1 cellular context compared by ENCODE assay signal in the genomic region with DNA sequence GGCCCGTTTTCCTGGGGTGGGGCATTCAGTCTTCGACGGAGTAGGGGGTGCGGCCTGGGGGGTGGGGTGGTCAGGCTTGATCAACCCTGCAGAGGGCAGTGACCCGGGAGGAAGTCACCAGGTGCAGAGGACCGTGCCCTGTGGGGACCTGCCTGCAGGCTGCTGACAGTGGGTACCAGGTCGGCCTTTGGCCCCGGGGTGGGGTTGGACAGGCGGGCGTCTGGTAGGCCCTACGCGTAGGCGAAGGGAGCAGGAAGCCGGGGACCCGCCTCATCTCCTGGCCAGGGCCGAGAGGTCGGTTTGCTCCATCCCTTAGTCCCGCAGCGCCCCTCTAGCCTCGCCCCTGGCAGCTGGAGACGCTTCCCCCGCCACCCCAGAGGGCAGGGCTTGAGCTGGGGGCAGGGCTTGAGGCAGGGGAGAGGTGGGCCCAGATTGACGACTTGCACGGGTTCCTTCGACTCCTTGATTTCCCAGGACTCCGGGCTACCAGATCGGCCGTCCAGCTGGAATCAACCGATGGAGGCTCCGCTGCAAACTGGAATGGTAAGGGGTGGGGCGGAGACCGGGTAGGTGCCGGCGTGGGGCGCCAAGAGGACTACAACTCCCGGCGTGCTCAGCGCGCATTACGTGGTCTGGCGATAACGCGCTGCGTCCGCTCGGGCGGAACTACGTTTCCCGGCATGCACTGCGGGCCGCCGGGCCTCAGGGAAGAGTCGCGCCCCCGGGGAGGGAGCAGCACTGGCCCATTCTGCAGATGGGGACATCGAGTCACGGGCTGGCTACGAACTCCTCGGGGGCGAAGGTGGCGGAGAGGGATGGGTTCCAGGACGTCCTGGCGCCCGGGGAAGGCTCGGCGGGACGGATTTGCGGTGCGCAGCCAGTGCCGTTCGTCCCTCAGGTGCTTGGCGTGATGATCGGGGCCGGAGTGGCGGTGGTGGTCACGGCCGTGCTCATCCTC.
TF ChIP-seq lines count a peak whose summit lies in the region.

Gene PNPLA6, plus strand, starts transcription at position 683 of the 958 bp plus-strand sequence. Its CDS starts 72 bp downstream, at position 755.

TF ChIP-seq in HepG2, 621 proteins besides CTCF, POLR2A, EP300 and RAD21 (continued from another document and continues in another):
- TF ChIP-seq, protein P1, sequence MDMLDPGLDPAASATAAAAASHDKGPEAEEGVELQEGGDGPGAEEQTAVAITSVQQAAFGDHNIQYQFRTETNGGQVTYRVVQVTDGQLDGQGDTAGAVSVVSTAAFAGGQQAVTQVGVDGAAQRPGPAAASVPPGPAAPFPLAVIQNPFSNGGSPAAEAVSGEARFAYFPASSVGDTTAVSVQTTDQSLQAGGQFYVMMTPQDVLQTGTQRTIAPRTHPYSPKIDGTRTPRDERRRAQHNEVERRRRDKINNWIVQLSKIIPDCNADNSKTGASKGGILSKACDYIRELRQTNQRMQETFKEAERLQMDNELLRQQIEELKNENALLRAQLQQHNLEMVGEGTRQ (IDR thresholded peaks at IDR 0.05; ENCODE audit: low read depth, low read length): no peak
- TF ChIP-seq, protein P1 (CRISPR knock-in tag; IDR thresholded peaks at IDR 0.05; ENCODE audit: borderline replicate concordance): no peak
- no peak for TF ChIP-seq ZNF652 (CRISPR knock-in tag; IDR thresholded peaks at IDR 0.05; ENCODE audit: borderline replicate concordance, low read depth)
- TF ChIP-seq SIX1 (CRISPR knock-in tag; IDR thresholded peaks at IDR 0.05; ENCODE audit: borderline replicate concordance): no peak
- TF ChIP-seq ZBTB33 (CRISPR knock-in tag; IDR thresholded peaks at IDR 0.05): peak; percentile 72
- no peak for TF ChIP-seq ZNF530 (CRISPR knock-in tag; IDR thresholded peaks at IDR 0.05; ENCODE audit: low read depth)
- TF ChIP-seq ZNF552 (CRISPR knock-in tag; IDR thresholded peaks at IDR 0.05; ENCODE audit: borderline replicate concordance): no peak
- TF ChIP-seq, protein P2, sequence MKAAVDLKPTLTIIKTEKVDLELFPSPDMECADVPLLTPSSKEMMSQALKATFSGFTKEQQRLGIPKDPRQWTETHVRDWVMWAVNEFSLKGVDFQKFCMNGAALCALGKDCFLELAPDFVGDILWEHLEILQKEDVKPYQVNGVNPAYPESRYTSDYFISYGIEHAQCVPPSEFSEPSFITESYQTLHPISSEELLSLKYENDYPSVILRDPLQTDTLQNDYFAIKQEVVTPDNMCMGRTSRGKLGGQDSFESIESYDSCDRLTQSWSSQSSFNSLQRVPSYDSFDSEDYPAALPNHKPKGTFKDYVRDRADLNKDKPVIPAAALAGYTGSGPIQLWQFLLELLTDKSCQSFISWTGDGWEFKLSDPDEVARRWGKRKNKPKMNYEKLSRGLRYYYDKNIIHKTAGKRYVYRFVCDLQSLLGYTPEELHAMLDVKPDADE (CRISPR knock-in tag; IDR thresholded peaks at IDR 0.05): 0 out of 2 replicates have a peak, but pooled peaks have one; percentile 54
- TF ChIP-seq, protein P3, sequence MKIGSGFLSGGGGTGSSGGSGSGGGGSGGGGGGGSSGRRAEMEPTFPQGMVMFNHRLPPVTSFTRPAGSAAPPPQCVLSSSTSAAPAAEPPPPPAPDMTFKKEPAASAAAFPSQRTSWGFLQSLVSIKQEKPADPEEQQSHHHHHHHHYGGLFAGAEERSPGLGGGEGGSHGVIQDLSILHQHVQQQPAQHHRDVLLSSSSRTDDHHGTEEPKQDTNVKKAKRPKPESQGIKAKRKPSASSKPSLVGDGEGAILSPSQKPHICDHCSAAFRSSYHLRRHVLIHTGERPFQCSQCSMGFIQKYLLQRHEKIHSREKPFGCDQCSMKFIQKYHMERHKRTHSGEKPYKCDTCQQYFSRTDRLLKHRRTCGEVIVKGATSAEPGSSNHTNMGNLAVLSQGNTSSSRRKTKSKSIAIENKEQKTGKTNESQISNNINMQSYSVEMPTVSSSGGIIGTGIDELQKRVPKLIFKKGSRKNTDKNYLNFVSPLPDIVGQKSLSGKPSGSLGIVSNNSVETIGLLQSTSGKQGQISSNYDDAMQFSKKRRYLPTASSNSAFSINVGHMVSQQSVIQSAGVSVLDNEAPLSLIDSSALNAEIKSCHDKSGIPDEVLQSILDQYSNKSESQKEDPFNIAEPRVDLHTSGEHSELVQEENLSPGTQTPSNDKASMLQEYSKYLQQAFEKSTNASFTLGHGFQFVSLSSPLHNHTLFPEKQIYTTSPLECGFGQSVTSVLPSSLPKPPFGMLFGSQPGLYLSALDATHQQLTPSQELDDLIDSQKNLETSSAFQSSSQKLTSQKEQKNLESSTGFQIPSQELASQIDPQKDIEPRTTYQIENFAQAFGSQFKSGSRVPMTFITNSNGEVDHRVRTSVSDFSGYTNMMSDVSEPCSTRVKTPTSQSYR (CRISPR knock-in tag; IDR thresholded peaks at IDR 0.05; ENCODE audit: borderline replicate concordance): peak; percentile 9; the same call in 1 of the 2 replicates
- TF ChIP-seq STAT5B (CRISPR knock-in tag; IDR thresholded peaks at IDR 0.05): no peak
- TF ChIP-seq, protein P4, sequence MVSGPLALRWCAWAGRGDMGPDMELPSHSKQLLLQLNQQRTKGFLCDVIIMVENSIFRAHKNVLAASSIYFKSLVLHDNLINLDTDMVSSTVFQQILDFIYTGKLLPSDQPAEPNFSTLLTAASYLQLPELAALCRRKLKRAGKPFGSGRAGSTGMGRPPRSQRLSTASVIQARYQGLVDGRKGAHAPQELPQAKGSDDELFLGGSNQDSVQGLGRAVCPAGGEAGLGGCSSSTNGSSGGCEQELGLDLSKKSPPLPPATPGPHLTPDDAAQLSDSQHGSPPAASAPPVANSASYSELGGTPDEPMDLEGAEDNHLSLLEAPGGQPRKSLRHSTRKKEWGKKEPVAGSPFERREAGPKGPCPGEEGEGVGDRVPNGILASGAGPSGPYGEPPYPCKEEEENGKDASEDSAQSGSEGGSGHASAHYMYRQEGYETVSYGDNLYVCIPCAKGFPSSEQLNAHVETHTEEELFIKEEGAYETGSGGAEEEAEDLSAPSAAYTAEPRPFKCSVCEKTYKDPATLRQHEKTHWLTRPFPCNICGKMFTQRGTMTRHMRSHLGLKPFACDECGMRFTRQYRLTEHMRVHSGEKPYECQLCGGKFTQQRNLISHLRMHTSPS (CRISPR knock-in tag; IDR thresholded peaks at IDR 0.05; ENCODE audit: low read depth): peak; percentile 57; the same call in 1 of the 2 replicates
- no peak for TF ChIP-seq HMGA1 (CRISPR knock-in tag; conservative IDR thresholded peaks at IDR 0.05)
- TF ChIP-seq ZNF589 (CRISPR knock-in tag; conservative IDR thresholded peaks at IDR 0.05): no peak
- TF ChIP-seq ZNF256 (CRISPR knock-in tag; conservative IDR thresholded peaks at IDR 0.05): no peak
- TF ChIP-seq MXI1 (IDR thresholded peaks at IDR 0.05; ENCODE audit: borderline replicate concordance, low read depth, low read length): peak; percentile 72; the same call in 2 of the 3 replicates
- peak; percentile 36; the same call in 1 of the 2 replicates for TF ChIP-seq ZBTB14 (CRISPR knock-in tag; IDR thresholded peaks at IDR 0.05)
- TF ChIP-seq NCOA5 (CRISPR knock-in tag; IDR thresholded peaks at IDR 0.05): no peak
- no peak for TF ChIP-seq GATA4 (IDR thresholded peaks at IDR 0.05; ENCODE audit: borderline replicate concordance, low read depth)
- no peak for TF ChIP-seq HMG20A (CRISPR knock-in tag; IDR thresholded peaks at IDR 0.05; ENCODE audit: borderline replicate concordance)
- 0 out of 2 replicates have a peak, but pooled peaks have one; percentile 18 for TF ChIP-seq ZBTB1 (CRISPR knock-in tag; IDR thresholded peaks at IDR 0.05; ENCODE audit: borderline replicate concordance)
- no peak for TF ChIP-seq ZNF672 (CRISPR knock-in tag; IDR thresholded peaks at IDR 0.05)
- no peak for TF ChIP-seq IRF1 (CRISPR knock-in tag; IDR thresholded peaks at IDR 0.05; ENCODE audit: low read depth)
- TF ChIP-seq ZC3H13 (CRISPR knock-in tag; IDR thresholded peaks at IDR 0.05): no peak
- TF ChIP-seq HOXA7 (CRISPR knock-in tag; IDR thresholded peaks at IDR 0.05): no peak
- 0 out of 2 replicates have a peak, but pooled peaks have one; percentile 22 for TF ChIP-seq ZBTB20 (CRISPR knock-in tag; IDR thresholded peaks at IDR 0.05; ENCODE audit: borderline replicate concordance, low read depth)
- TF ChIP-seq NFATC3 (CRISPR knock-in tag; IDR thresholded peaks at IDR 0.05): no peak
- TF ChIP-seq SP2 (CRISPR knock-in tag; IDR thresholded peaks at IDR 0.05): peak; percentile 53; the same call in 1 of the 2 replicates
- TF ChIP-seq SIN3A (IDR thresholded peaks at IDR 0.05; ENCODE audit: borderline replicate concordance, low read depth, low read length): peak; percentile 27; the same call in 1 of the 2 replicates
- no peak for TF ChIP-seq BHLHE40 (IDR thresholded peaks at IDR 0.05; ENCODE audit: low read length)
- TF ChIP-seq, protein P5, sequence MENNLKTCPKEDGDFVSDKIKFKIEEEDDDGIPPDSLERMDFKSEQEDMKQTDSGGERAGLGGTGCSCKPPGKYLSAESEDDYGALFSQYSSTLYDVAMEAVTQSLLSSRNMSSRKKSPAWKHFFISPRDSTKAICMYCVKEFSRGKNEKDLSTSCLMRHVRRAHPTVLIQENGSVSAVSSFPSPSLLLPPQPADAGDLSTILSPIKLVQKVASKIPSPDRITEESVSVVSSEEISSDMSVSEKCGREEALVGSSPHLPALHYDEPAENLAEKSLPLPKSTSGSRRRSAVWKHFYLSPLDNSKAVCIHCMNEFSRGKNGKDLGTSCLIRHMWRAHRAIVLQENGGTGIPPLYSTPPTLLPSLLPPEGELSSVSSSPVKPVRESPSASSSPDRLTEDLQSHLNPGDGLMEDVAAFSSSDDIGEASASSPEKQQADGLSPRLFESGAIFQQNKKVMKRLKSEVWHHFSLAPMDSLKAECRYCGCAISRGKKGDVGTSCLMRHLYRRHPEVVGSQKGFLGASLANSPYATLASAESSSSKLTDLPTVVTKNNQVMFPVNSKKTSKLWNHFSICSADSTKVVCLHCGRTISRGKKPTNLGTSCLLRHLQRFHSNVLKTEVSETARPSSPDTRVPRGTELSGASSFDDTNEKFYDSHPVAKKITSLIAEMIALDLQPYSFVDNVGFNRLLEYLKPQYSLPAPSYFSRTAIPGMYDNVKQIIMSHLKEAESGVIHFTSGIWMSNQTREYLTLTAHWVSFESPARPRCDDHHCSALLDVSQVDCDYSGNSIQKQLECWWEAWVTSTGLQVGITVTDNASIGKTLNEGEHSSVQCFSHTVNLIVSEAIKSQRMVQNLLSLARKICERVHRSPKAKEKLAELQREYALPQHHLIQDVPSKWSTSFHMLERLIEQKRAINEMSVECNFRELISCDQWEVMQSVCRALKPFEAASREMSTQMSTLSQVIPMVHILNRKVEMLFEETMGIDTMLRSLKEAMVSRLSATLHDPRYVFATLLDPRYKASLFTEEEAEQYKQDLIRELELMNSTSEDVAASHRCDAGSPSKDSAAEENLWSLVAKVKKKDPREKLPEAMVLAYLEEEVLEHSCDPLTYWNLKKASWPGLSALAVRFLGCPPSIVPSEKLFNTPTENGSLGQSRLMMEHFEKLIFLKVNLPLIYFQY (CRISPR knock-in tag; IDR thresholded peaks at IDR 0.05; ENCODE audit: borderline replicate concordance): no peak
- no peak for TF ChIP-seq ZNF597 (CRISPR knock-in tag; IDR thresholded peaks at IDR 0.05)
- TF ChIP-seq MTA3 (CRISPR knock-in tag; IDR thresholded peaks at IDR 0.05): no peak
